8 cellular contexts compared by ENCODE assay signal in genomic region chr1:183180213-183180612, GRCh38. TPM values are rescaled to one million over a fixed set of nuclear protein-coding genes. Genes with fewer than 3 reads are reported as not detected.
DNase-seq lines count a peak whose midpoint lies in the region; ATAC-seq and TF ChIP-seq lines count a peak whose summit lies in the region.

No MANE protein-coding gene starts in this region.

- 80 to 100% methylated on average over 2 to 3 of the region's 3 CpGs for WGBS in endodermal cell (ENCODE audit: insufficient coverage in 1 of 2, insufficient read length in 1 of 2), 2 experiments
- WGBS in H9 (ENCODE audit: extremely low coverage, insufficient read length, low lambda C conversion rate): no CpG with 5 or more reads among the region's 3 CpGs

- H2AFZ ChIP-seq in H9 (ENCODE audit: low read length): no peak overlapping the region

- no peaks in the 10 kb centered on the region for H3K79me2 ChIP-seq in H9 (ENCODE audit: insufficient read depth, low read length)

- H3K9ac ChIP-seq in endodermal cell (ENCODE audit: extremely low read depth, low read length, poor library complexity, severe bottlenecking) (no peak overlapping the region), H9 (ENCODE audit: extremely low read depth, insufficient read length, low read length) (no peak overlapping the region)

- no peak overlapping the region for H3K18ac ChIP-seq in H9 (ENCODE audit: insufficient read length, low read depth, low read length)

- H3K79me1 ChIP-seq in H9 (ENCODE audit: insufficient read depth, low read depth, low read length, poor library complexity, severe bottlenecking): no peaks in the 10 kb centered on the region

- H3K27ac Mint-ChIP-seq in endodermal cell (no peak overlapping the region), H9 (no peak overlapping the region; a peak in 1 of 7 replicates)
- no peak overlapping the region for H3K27ac Mint-ChIP-seq in activated CD8-positive, alpha-beta memory T cell treated with anti-CD3 and anti-CD28 coated beads, Interleukin-2, amount 10 ng/mL, durations not matched to agents 7 days and 5 days

- no peak overlapping the region for H3K23ac ChIP-seq in H9 (ENCODE audit: insufficient read length, low read depth, low read length)

- H3K27me3 Mint-ChIP-seq in endodermal cell (ENCODE audit: insufficient read depth) (peaks cover 7% of the 10 kb centered on the region), H9 (ENCODE audit: low read depth) (peaks cover 1% of the 10 kb centered on the region; the same call in 1 of the 2 replicates)
- peaks cover 7% of the 10 kb centered on the region for H3K27me3 Mint-ChIP-seq in activated CD8-positive, alpha-beta memory T cell treated with anti-CD3 and anti-CD28 coated beads, Interleukin-2, amount 10 ng/mL, durations not matched to agents 7 days and 5 days

- H2BK5ac ChIP-seq in H9 (ENCODE audit: insufficient read length, low read length): no peak overlapping the region

- H2BK20ac ChIP-seq in H9 (ENCODE audit: low read depth, low read length, poor library complexity, severe bottlenecking): no peak overlapping the region

- TF ChIP-seq CTCF in epithelial cell of esophagus (IDR thresholded peaks at IDR 0.05; ENCODE audit: insufficient read depth, low read depth, low read length, missing control alignments) (no peak), endodermal cell (conservative IDR thresholded peaks at IDR 0.05) (no peak), H9 (conservative IDR thresholded peaks at IDR 0.05) (no peak)

- H4K91ac ChIP-seq in H9 (ENCODE audit: insufficient read length, low read depth, low read length): no peak overlapping the region

- H3K27me3 ChIP-seq in endodermal cell (ENCODE audit: control insufficient read depth, insufficient read depth, low read length, poor library complexity, severe bottlenecking): peaks cover 12% of the 10 kb centered on the region
- no peaks in the 10 kb centered on the region for H3K27me3 ChIP-seq in H9 (ENCODE audit: insufficient read depth, low read length)

- no peak overlapping the region for H2AK5ac ChIP-seq in H9 (ENCODE audit: insufficient read length, low read length)

- H3K4me1 Mint-ChIP-seq in endodermal cell (peaks cover 12% of the 10 kb centered on the region), H9 (peaks cover 16 to 20% of the 10 kb centered on the region in 2 experiments)
- peaks cover 4% of the 10 kb centered on the region for H3K4me1 Mint-ChIP-seq in activated CD8-positive, alpha-beta memory T cell treated with anti-CD3 and anti-CD28 coated beads, Interleukin-2, amount 10 ng/mL, durations not matched to agents 7 days and 5 days

- H3K27ac ChIP-seq in endodermal cell (ENCODE audit: low read depth, low read length) (no peak overlapping the region), H9 (ENCODE audit: insufficient read length, low read depth, low read length) (no peak overlapping the region)

- H3K9me3 Mint-ChIP-seq in endodermal cell (no peaks in the 10 kb centered on the region), H9 (no peaks in the 10 kb centered on the region)
- no peaks in the 10 kb centered on the region for H3K9me3 Mint-ChIP-seq in activated CD8-positive, alpha-beta memory T cell treated with anti-CD3 and anti-CD28 coated beads, Interleukin-2, amount 10 ng/mL, durations not matched to agents 7 days and 5 days (ENCODE audit: low read depth)

- no peaks in the 10 kb centered on the region for H4K20me1 ChIP-seq in H9 (ENCODE audit: control insufficient read depth, insufficient read depth, insufficient read length)

- in situ Hi-C loops in G401 (cut with HindIII; ENCODE audit: low sequenced_read_pairs): no loop called here

- H3T11ph ChIP-seq in H9 (ENCODE audit: low read length): no peak overlapping the region

- ATAC-seq in activated CD8-positive, alpha-beta memory T cell treated with anti-CD3 and anti-CD28 coated beads, Interleukin-2, amount 10 ng/mL, durations not matched to agents 7 days and 5 days: no peak

- no peak overlapping the region for H2BK12ac ChIP-seq in H9 (ENCODE audit: insufficient read length, low read depth, low read length)

- H3K4me1 ChIP-seq in endodermal cell (ENCODE audit: control insufficient read depth, insufficient read depth, low read length): no peaks in the 10 kb centered on the region
- H3K4me1 ChIP-seq in H9 (ENCODE audit: insufficient read depth, low read length): peaks cover 2% of the 10 kb centered on the region; the same call in 1 of the 2 replicates

- H2BK120ac ChIP-seq in H9 (ENCODE audit: low read depth, low read length, poor library complexity, severe bottlenecking): no peak overlapping the region

- no peak overlapping the region for H3K4me2 ChIP-seq in H9 (ENCODE audit: insufficient read depth, insufficient read length, low read length)

- H3K4me3 ChIP-seq in epithelial cell of esophagus (ENCODE audit: low read length): no peak overlapping the region
- no peak overlapping the region for H3K4me3 ChIP-seq in endodermal cell (ENCODE audit: low read length)

- CTCF ChIA-PET in activated CD8-positive, alpha-beta memory T cell treated with anti-CD3 and anti-CD28 coated beads, Interleukin-2, amount 10 ng/mL, durations not matched to agents 7 days and 5 days (lab: Charles Lee): interaction anchor here (0.9 kb wide), 1 partner anchor 26 kb away, joined by 3 read pairs; no protein-coding TSS in a partner anchor

- no peak overlapping the region for H3K14ac ChIP-seq in H9 (ENCODE audit: insufficient read depth, low read length)

- no peak overlapping the region for H4K5ac ChIP-seq in H9 (ENCODE audit: insufficient read length, low read depth, low read length)

- no peak overlapping the region for H3K56ac ChIP-seq in H9 (ENCODE audit: insufficient read length, low read depth, low read length)

- H3K23me2 ChIP-seq in H9 (ENCODE audit: insufficient read length, low read depth, low read length, poor library complexity, severe bottlenecking): no peaks in the 10 kb centered on the region

- H3K4me3 Mint-ChIP-seq in endodermal cell (no peak overlapping the region), H9 (no peak overlapping the region)
- H3K4me3 Mint-ChIP-seq in activated CD8-positive, alpha-beta memory T cell treated with anti-CD3 and anti-CD28 coated beads, Interleukin-2, amount 10 ng/mL, durations not matched to agents 7 days and 5 days: no peak overlapping the region

- DNase-seq in G401 (ENCODE audit: low spot score): peak; percentile 96
- peak; percentile 60 for DNase-seq in NCI-H2171 (lab: John Stamatoyannopoulos, UW)
- peak; percentile 56 for DNase-seq in epithelial cell of esophagus (ENCODE audit: low read depth)
- DNase-seq in pons (ENCODE audit: low spot score): peak; percentile 1
- no peak for DNase-seq in endodermal cell
- no peak for DNase-seq in H9
- DNase-seq in activated T-cell treated with anti-CD3 and anti-CD28 coated beads, Interleukin-2, amount 50 U/mL, for 1 hour: no peak
- DNase-seq in activated CD8-positive, alpha-beta memory T cell treated with anti-CD3 and anti-CD28 coated beads, Interleukin-2, amount 10 ng/mL, durations not matched to agents 7 days and 5 days: no peak

- H4K8ac ChIP-seq in H9 (replicated peaks; ENCODE audit: insufficient read length, low read depth, low read length): no peak overlapping the region

- H3K9me3 ChIP-seq in endodermal cell (ENCODE audit: control insufficient read depth, low read length): no peaks in the 10 kb centered on the region
- no peaks in the 10 kb centered on the region for H3K9me3 ChIP-seq in H9 (ENCODE audit: control insufficient read depth, low read depth, low read length)

- H3K4ac ChIP-seq in H9 (ENCODE audit: low read depth, low read length): no peak overlapping the region

- no peaks in the 10 kb centered on the region for H3K36me3 Mint-ChIP-seq in endodermal cell (ENCODE audit: low read depth)
- no peaks in the 10 kb centered on the region for H3K36me3 Mint-ChIP-seq in H9 (ENCODE audit: insufficient read depth in 1 of 3, low read depth in 3 of 3)
- no peaks in the 10 kb centered on the region for H3K36me3 Mint-ChIP-seq in activated CD8-positive, alpha-beta memory T cell treated with anti-CD3 and anti-CD28 coated beads, Interleukin-2, amount 10 ng/mL, durations not matched to agents 7 days and 5 days

- H2BK15ac ChIP-seq in H9 (ENCODE audit: low read depth, low read length): no peak overlapping the region

- no peaks in the 10 kb centered on the region for H3K36me3 ChIP-seq in endodermal cell (ENCODE audit: control insufficient read depth, insufficient read depth, low read length)

RNA-seq across cellular contexts. Expression of gene LAMC2, which starts 5.9 kb away (rescaled TPM):
- 0.61 and 0.68 TPM in 2 replicates for total RNA-seq in G401 (2014; rRNA removed; shearing (Covaris generic))
- total RNA-seq in endodermal cell (1 to 10 TPM; 2.8 to 4.8 TPM), H9 (2021) (6.8 and 7.4 TPM in 2 replicates)
- polyA plus RNA-seq in endodermal cell (2013, experiment 1 of 2): 0.82 TPM
- polyA plus RNA-seq in endodermal cell (2013, experiment 2 of 2): 0.91 TPM
- not detected for total RNA-seq in activated CD8-positive, alpha-beta memory T cell treated with anti-CD3 and anti-CD28 coated beads, Interleukin-2, amount 10 ng/mL, durations not matched to agents 7 days and 5 days

Comparison
In these comparisons a context has a peak if more than half of its experiments do, and no peak if none do; other contexts are left out.
1. DNase-seq: peak in G401 (single experiment), NCI-H2171 (single experiment), epithelial cell of esophagus (single experiment) and pons (single experiment); none in endodermal cell (single experiment), H9 (single experiment), activated T-cell treated with anti-CD3 and anti-CD28 coated beads, Interleukin-2, amount 50 U/mL, for 1 hour (single experiment) and activated CD8-positive, alpha-beta memory T cell treated with anti-CD3 and anti-CD28 coated beads, Interleukin-2, amount 10 ng/mL, durations not matched to agents 7 days and 5 days (single experiment).